19 cellular contexts compared by ENCODE assay signal in the genomic region with DNA sequence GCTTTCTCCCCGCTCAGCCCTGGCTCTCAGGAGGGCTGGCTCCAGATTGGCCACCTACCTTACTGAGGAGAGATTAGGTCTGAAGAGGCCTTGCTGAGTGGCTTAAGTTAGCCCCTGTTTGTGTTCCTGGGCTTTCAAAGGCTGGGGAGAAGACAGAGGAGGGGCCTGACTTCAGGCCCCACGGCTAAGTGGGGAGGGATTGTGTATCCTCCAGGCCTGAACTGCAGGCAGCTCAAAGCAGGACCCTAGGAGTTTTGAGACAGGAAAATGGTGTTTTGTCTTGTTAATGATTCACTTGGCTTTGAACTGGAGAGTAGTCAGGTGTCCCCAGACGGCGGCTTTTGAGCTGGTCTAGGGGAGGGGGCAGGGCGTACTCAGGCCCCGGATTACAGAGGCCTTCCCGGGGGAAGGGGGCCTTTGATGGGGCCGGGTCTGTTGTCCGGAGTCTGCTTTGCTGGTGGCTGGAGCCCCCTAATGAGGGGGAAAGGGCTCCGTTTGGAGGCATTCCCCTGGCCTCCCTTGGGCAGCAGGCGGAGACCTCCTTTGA.
A peak's percentile ranks its signal among the peaks of the same experiment; 100 is the strongest.
DNase-seq lines count a peak whose midpoint lies in the region; ATAC-seq and TF ChIP-seq lines count a peak whose summit lies in the region.
"Had no signal": no experiment of that assay in that cellular context is flagged by ENCODE, and none has a peak within 500 bp of the region (broad histone marks: within the 10 kb centered on the region; RNA-seq: fewer than 3 reads in every experiment).

No MANE protein-coding gene starts in this region.

- intact Hi-C loops in breast epithelium (cut with DNase I; ENCODE audit: low total_unique reads) = no loop called here

- H3K4me2 ChIP-seq in mesendoderm (ENCODE audit: low read length) = no peak overlapping the region

- H3K23ac ChIP-seq in mesendoderm (ENCODE audit: low read length) = no peak overlapping the region

- no peak overlapping the region for H2AK5ac ChIP-seq in mesendoderm (ENCODE audit: low read length)

- H3K9me3 ChIP-seq in iPS DF 6.9 (ENCODE audit: control insufficient read depth, insufficient read depth, low read length) (no peaks in the 10 kb centered on the region), breast epithelium (no peaks in the 10 kb centered on the region)
- H3K9me3 ChIP-seq: esophagus muscularis mucosa, gastrocnemius medialis had no signal

- no peaks in the 10 kb centered on the region for H3K79me1 ChIP-seq in mesendoderm (ENCODE audit: low read length)

- ATAC-seq in HG03280 (IDR thresholded peaks at IDR 0.05; ENCODE audit: unreplicated experiment) (no peak), HG03354 (IDR thresholded peaks at IDR 0.05; ENCODE audit: poor library complexity, severe bottlenecking, unreplicated experiment) (no peak), HG03175 (IDR thresholded peaks at IDR 0.05; ENCODE audit: unreplicated experiment) (no peak)
- ATAC-seq: activated CD8-positive, alpha-beta memory T cell treated with anti-CD3 and anti-CD28 coated beads, Interleukin-2, amount 10 ng/mL, durations not matched to agents 7 days and 5 days; gastrocnemius medialis; sciatic nerve had no signal

- no peak for TF ChIP-seq POLR2A in breast epithelium (IDR thresholded peaks at IDR 0.05)

- no peaks in the 10 kb centered on the region for H3K79me2 ChIP-seq in mesendoderm (ENCODE audit: control insufficient read depth, insufficient read depth, low read length)

- no peak overlapping the region for H2BK120ac ChIP-seq in mesendoderm (ENCODE audit: low read depth, low read length)

- no CpG with 5 or more reads among the region's 11 CpGs for WGBS in iPS DF 6.9 (ENCODE audit: insufficient coverage, insufficient read length)
- WGBS in mesendoderm (ENCODE audit: extremely low coverage, insufficient coverage, low lambda C conversion rate) = no CpG with 5 or more reads among the region's 11 CpGs

- H3K36me3 ChIP-seq in iPS DF 6.9 (ENCODE audit: control insufficient read depth, insufficient read depth, low read length) = no peaks in the 10 kb centered on the region
- H3K36me3 ChIP-seq in mesendoderm (ENCODE audit: control insufficient read depth, insufficient read depth, low read length) = no peaks in the 10 kb centered on the region
- H3K36me3 ChIP-seq in breast epithelium = no peaks in the 10 kb centered on the region
- H3K36me3 ChIP-seq: esophagus muscularis mucosa, gastrocnemius medialis had no signal

- DNase-seq in COLO668 (lab: John Stamatoyannopoulos, UW; ENCODE audit: unreplicated experiment) (peak; percentile 48), NCI-H524 (lab: John Stamatoyannopoulos, UW) (peak; percentile 76 to 93), iPS DF 6.9 (ENCODE audit: low read depth, low spot score) (peak; percentile 71), mesendoderm (peak; percentile 88), breast epithelium (ENCODE audit: low spot score in 2 of 2) (no peak)
- DNase-seq: activated CD4-positive, alpha-beta T cell treated with anti-CD3 and anti-CD28 coated beads, Interleukin-2, amount 10 ng/mL, durations not matched to agents 24 days and 14 days; activated CD8-positive, alpha-beta memory T cell treated with anti-CD3 and anti-CD28 coated beads, Interleukin-2, amount 10 ng/mL, durations not matched to agents 7 days and 5 days; activated naive CD8-positive, alpha-beta T cell treated with anti-CD3 and anti-CD28 coated beads, Interleukin-2, amount 10 ng/mL, durations not matched to agents 7 days and 5 days; DND-41; effector CD8-positive, alpha-beta T cell; gastrocnemius medialis; NCI-H1417 treated with DMSO at 0.1 percent for 48 hours; NCI-H510A treated with DMSO at 0.1 percent for 48 hours; stimulated activated CD8-positive, alpha-beta memory T cell treated with anti-CD3 and anti-CD28 coated beads, Interleukin-4, amount 100 ng/mL, for 48 hours had no signal

- peak overlapping the region; percentile 34 for H3K9ac ChIP-seq in mesendoderm (ENCODE audit: low read length)

- H2BK15ac ChIP-seq in mesendoderm (replicated peaks; ENCODE audit: low read depth) = no peak overlapping the region

- no peak overlapping the region for H3K18ac ChIP-seq in mesendoderm (ENCODE audit: low read length)

- no peak overlapping the region for H4K8ac ChIP-seq in mesendoderm (ENCODE audit: low read depth, low read length)

- H3K27me3 ChIP-seq in iPS DF 6.9 (ENCODE audit: control insufficient read depth, insufficient read depth, low read length) (peaks cover 37% of the 10 kb centered on the region), mesendoderm (ENCODE audit: insufficient read depth, low read length, poor library complexity) (no peaks in the 10 kb centered on the region), breast epithelium (no peaks in the 10 kb centered on the region)
- H3K27me3 ChIP-seq: gastrocnemius medialis had no signal

- no peak overlapping the region for H4K5ac ChIP-seq in mesendoderm (ENCODE audit: low read length)

- H3K4me3 ChIP-seq in iPS DF 6.9 (ENCODE audit: low read length) = no peak overlapping the region
- H3K4me3 ChIP-seq in mesendoderm (ENCODE audit: low read length) = no peak overlapping the region
- no peak overlapping the region for H3K4me3 ChIP-seq in breast epithelium
- H3K4me3 ChIP-seq: esophagus muscularis mucosa, gastrocnemius medialis had no signal

- peaks cover 7% of the 10 kb centered on the region; the same call in 1 of the 2 replicates for H3K4me1 ChIP-seq in iPS DF 6.9 (ENCODE audit: control insufficient read depth, insufficient read depth, low read length)
- peaks cover 4% of the 10 kb centered on the region for H3K4me1 ChIP-seq in mesendoderm (ENCODE audit: control insufficient read depth, low read depth, low read length)
- H3K4me1 ChIP-seq in breast epithelium = no peaks in the 10 kb centered on the region
- H3K4me1 ChIP-seq: esophagus muscularis mucosa, gastrocnemius medialis had no signal

- no peak overlapping the region for H3K4ac ChIP-seq in mesendoderm (ENCODE audit: low read depth, low read length)

- H3K56ac ChIP-seq in mesendoderm (ENCODE audit: low read length) = peak overlapping the region; percentile 76

- H2BK5ac ChIP-seq in mesendoderm (ENCODE audit: low read length) = no peak overlapping the region

- TF ChIP-seq CTCF in breast epithelium (IDR thresholded peaks at IDR 0.05) = no peak

- no peak overlapping the region for H3K27ac ChIP-seq in iPS DF 6.9 (ENCODE audit: low read length)
- no peak overlapping the region for H3K27ac ChIP-seq in mesendoderm (ENCODE audit: low read depth, low read length)
- H3K27ac ChIP-seq in breast epithelium = no peak overlapping the region
- H3K27ac ChIP-seq: esophagus muscularis mucosa, gastrocnemius medialis had no signal

Comparison
In these comparisons a context has a peak if more than half of its experiments do, and no peak if none do; other contexts are left out.
1. DNase-seq: peak in COLO668 (single experiment), NCI-H524 (2 of 2), iPS DF 6.9 (single experiment) and mesendoderm (single experiment); none in breast epithelium (0 of 2).